Comparison of ENCODE assay signal across 1 cellular context in genomic region chr11:128904872-128905344, GRCh38.
TF ChIP-seq lines count a peak whose summit lies in the region.

No MANE protein-coding gene starts in this region.

TF ChIP-seq in GM12878, 131 proteins besides CTCF, POLR2A, EP300 and RAD21 (continued from another document and continues in another):
- TF ChIP-seq PRDM15 (CRISPR knock-in tag; IDR thresholded peaks at IDR 0.05) = no peak
- TF ChIP-seq EZH2 (IDR thresholded peaks at IDR 0.05; ENCODE audit: borderline replicate concordance, control insufficient read depth, low read depth, low read length) = no peak
- no peak for TF ChIP-seq SP1 (IDR thresholded peaks at IDR 0.05; ENCODE audit: low read depth, low read length)
- TF ChIP-seq YBX1 (IDR thresholded peaks at IDR 0.05) = no peak
- TF ChIP-seq BHLHE40 (IDR thresholded peaks at IDR 0.05; ENCODE audit: borderline replicate concordance in 1 of 2, low read depth in 2 of 2, low read length in 1 of 2) = 0 out of 4 replicates have a peak, but pooled peaks of 1 of the 2 experiments have one; percentile 3
- TF ChIP-seq IRF3 (IDR thresholded peaks at IDR 0.05) = no peak
- TF ChIP-seq SMAD5 (IDR thresholded peaks at IDR 0.05; ENCODE audit: low read depth) = no peak
- TF ChIP-seq SUZ12 (IDR thresholded peaks at IDR 0.05; ENCODE audit: unreplicated experiment) = no peak
- TF ChIP-seq CEBPB (IDR thresholded peaks at IDR 0.05; ENCODE audit: borderline replicate concordance in 1 of 2, low read depth in 2 of 2, low read length in 2 of 2) = no peak
- no peak for TF ChIP-seq RELA (IDR thresholded peaks at IDR 0.05; ENCODE audit: borderline replicate concordance, partially characterized antibody)
- no peak for TF ChIP-seq BCLAF1 (IDR thresholded peaks at IDR 0.05)
- TF ChIP-seq PBX3 (IDR thresholded peaks at IDR 0.05; ENCODE audit: insufficient replicate concordance, low read depth, low read length) = no peak
- no peak for TF ChIP-seq CBX5 (IDR thresholded peaks at IDR 0.05; ENCODE audit: low read depth)
- TF ChIP-seq POLR2AphosphoS2 (IDR thresholded peaks at IDR 0.05; ENCODE audit: low read depth, low read length) = no peak
- no peak for TF ChIP-seq BCL3 (IDR thresholded peaks at IDR 0.05; ENCODE audit: borderline replicate concordance, insufficient read depth, low read depth, low read length, poor library complexity, severe bottlenecking)
- no peak for TF ChIP-seq TBL1XR1 (IDR thresholded peaks at IDR 0.05; ENCODE audit: low read depth, low read length)
- no peak for TF ChIP-seq RAD51 (IDR thresholded peaks at IDR 0.05)
- TF ChIP-seq RBBP5 (conservative IDR thresholded peaks at IDR 0.05) = no peak
- no peak for TF ChIP-seq NR2C2 (IDR thresholded peaks at IDR 0.05; ENCODE audit: borderline replicate concordance, control insufficient read depth, insufficient read length, low read depth)
- no peak for TF ChIP-seq FOXK2 (IDR thresholded peaks at IDR 0.05)
- TF ChIP-seq CHD2 (IDR thresholded peaks at IDR 0.05; ENCODE audit: borderline replicate concordance, low read depth, low read length) = no peak
- TF ChIP-seq E2F8 (IDR thresholded peaks at IDR 0.05; ENCODE audit: low read depth, partially characterized antibody) = no peak
- no peak for TF ChIP-seq ZNF217 (IDR thresholded peaks at IDR 0.05)
- peak; percentile 21; the same call in 1 of the 2 replicates for TF ChIP-seq RELB (IDR thresholded peaks at IDR 0.05; ENCODE audit: low read depth)
- no peak for TF ChIP-seq ZNF274 (IDR thresholded peaks at IDR 0.05; ENCODE audit: insufficient read depth, insufficient read length)
- no peak for TF ChIP-seq PAX8 (IDR thresholded peaks at IDR 0.05)
- TF ChIP-seq SUPT20H (IDR thresholded peaks at IDR 0.05; ENCODE audit: borderline replicate concordance, control insufficient read depth, low read depth, low read length) = no peak
- no peak for TF ChIP-seq STAT1 (conservative IDR thresholded peaks at IDR 0.05)
- TF ChIP-seq JUNB (IDR thresholded peaks at IDR 0.05) = no peak
- no peak for TF ChIP-seq E4F1 (IDR thresholded peaks at IDR 0.05; ENCODE audit: borderline replicate concordance, partially characterized antibody)
- TF ChIP-seq GATAD2B (conservative IDR thresholded peaks at IDR 0.05; ENCODE audit: low read depth) = peak; percentile 42; the same call in 1 of the 2 replicates
- no peak for TF ChIP-seq CHD1 (IDR thresholded peaks at IDR 0.05; ENCODE audit: low read depth, low read length)
- TF ChIP-seq ESRRA (IDR thresholded peaks at IDR 0.05; ENCODE audit: low read length) = no peak
- TF ChIP-seq KAT2A (conservative IDR thresholded peaks at IDR 0.05; ENCODE audit: control insufficient read depth, low read depth, low read length) = no peak
- peak; percentile 92 for TF ChIP-seq MEF2B (IDR thresholded peaks at IDR 0.05; ENCODE audit: partially characterized antibody, poor library complexity, severe bottlenecking)
- TF ChIP-seq REST (IDR thresholded peaks at IDR 0.05; ENCODE audit: low read depth, low read length) = no peak
- no peak for TF ChIP-seq WRNIP1 (IDR thresholded peaks at IDR 0.05; ENCODE audit: borderline replicate concordance, low read depth, low read length)
- TF ChIP-seq PML (IDR thresholded peaks at IDR 0.05; ENCODE audit: low read length) = no peak
- TF ChIP-seq SMC3 (IDR thresholded peaks at IDR 0.05; ENCODE audit: borderline replicate concordance, low read length) = no peak
- TF ChIP-seq IKZF1 (conservative IDR thresholded peaks at IDR 0.05) = 0 out of 2 replicates have a peak, but pooled peaks have one; percentile 42
- TF ChIP-seq MTA2 (IDR thresholded peaks at IDR 0.05; ENCODE audit: low read depth) = no peak
